30 cellular contexts compared by ENCODE assay signal in the genomic region with DNA sequence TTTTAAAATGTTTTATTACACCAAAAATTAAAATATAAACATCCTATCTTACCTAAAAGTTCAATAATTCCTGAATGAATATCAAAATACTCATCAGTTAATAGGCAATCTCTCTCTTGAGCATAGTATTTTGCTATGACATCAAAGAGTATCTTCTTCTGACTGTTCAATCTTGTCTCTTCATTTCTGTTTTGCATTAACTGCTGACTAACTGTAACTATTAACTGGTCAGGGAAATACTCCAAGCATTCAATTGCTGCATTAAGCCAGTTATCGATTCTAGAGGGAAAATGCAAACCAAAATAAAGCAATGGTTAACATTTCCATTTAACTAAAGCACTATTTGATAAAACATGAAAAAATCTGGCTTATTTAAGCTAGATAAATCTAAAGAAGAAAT. TPM values are rescaled to one million over a fixed set of nuclear protein-coding genes. Genes with fewer than 3 reads are reported as not detected.
"Had no signal": no experiment of that assay in that cellular context is flagged by ENCODE, and none has a peak within 500 bp of the region (broad histone marks: within the 10 kb centered on the region; RNA-seq: fewer than 3 reads in every experiment).

No MANE protein-coding gene starts in this region.

- H3K27ac ChIP-seq: ascending aorta, breast epithelium, cardiac muscle cell, colonic mucosa had no signal

- H3K4me1 Mint-ChIP-seq: activated CD4-positive, alpha-beta T cell treated with anti-CD3 and anti-CD28 coated beads for 36 hours; brain had no signal

- ATAC-seq: activated CD4-positive, alpha-beta T cell treated with anti-CD3 and anti-CD28 coated beads for 36 hours; activated CD8-positive, alpha-beta memory T cell treated with anti-CD3 and anti-CD28 coated beads, Interleukin-2, amount 10 ng/mL, durations not matched to agents 7 days and 5 days; activated CD8-positive, alpha-beta T cell treated with anti-CD3 and anti-CD28 coated beads, Interleukin-2, amount 10 ng/mL, durations not matched to agents 7 days and 5 days; activated naive CD4-positive, alpha-beta T cell treated with anti-CD3 and anti-CD28 coated beads, Interleukin-2, amount 50 U/mL, for 72 hours; activated T-cell treated with anti-CD3 and anti-CD28 coated beads, Interleukin-2, amount 50 U/mL, for 72 hours; esophagus mucosa; T-helper 17 cell had no signal

- DNase-seq: activated CD4-positive, alpha-beta memory T cell treated with anti-CD3 and anti-CD28 coated beads for 36 hours; activated CD4-positive, alpha-beta T cell treated with anti-CD3 and anti-CD28 coated beads for 36 hours; activated CD4-positive, alpha-beta T cell treated with anti-CD3 and anti-CD28 coated beads, Interleukin-2, amount 10 ng/mL, durations not matched to agents 24 days and 14 days; activated CD4-positive, CD25-positive, alpha-beta regulatory T cell; activated CD4-positive, CD25-positive, alpha-beta regulatory T cell treated with anti-CD3 and anti-CD28 coated beads, Interleukin-2, amount 50 U/mL, for 72 hours; activated CD8-positive, alpha-beta memory T cell treated with anti-CD3 and anti-CD28 coated beads, Interleukin-2, amount 10 ng/mL, durations not matched to agents 7 days and 5 days; activated CD8-positive, alpha-beta memory T cell treated with anti-CD3 and anti-CD28 coated beads, Interleukin-2, amount 50 U/mL, for 4 hours; activated CD8-positive, alpha-beta T cell treated with anti-CD3 and anti-CD28 coated beads, Interleukin-2, amount 10 ng/mL, durations not matched to agents 7 days and 5 days; activated gamma-delta T cell; activated naive CD4-positive, alpha-beta T cell; activated naive CD4-positive, alpha-beta T cell treated with anti-CD3 and anti-CD28 coated beads, Interleukin-2, amount 10 ng/mL, durations not matched to agents 7 days and 5 days; activated naive CD8-positive, alpha-beta T cell treated with anti-CD3 and anti-CD28 coated beads, Interleukin-2, amount 10 ng/mL, durations not matched to agents 7 days and 5 days; activated T-cell treated with anti-CD3 and anti-CD28 coated beads, Interleukin-2, amount 50 U/mL, for 1 hour; activated T-cell treated with anti-CD3 and anti-CD28 coated beads, Interleukin-2, amount 50 U/mL, for 72 hours; central memory CD4-positive, alpha-beta T cell; cerebellar nuclear complex; colonic mucosa; effector memory CD4-positive, alpha-beta T cell; endodermal cell; foreskin fibroblast; T-helper 1 cell; T-helper 17 cell; T1000 had no signal

- H3K27me3 ChIP-seq: ascending aorta, breast epithelium, cardiac muscle cell, colonic mucosa had no signal

- H3K36me3 Mint-ChIP-seq: activated CD4-positive, alpha-beta memory T cell treated with anti-CD3 and anti-CD28 coated beads for 36 hours; activated CD8-positive, alpha-beta memory T cell treated with anti-CD3 and anti-CD28 coated beads, Interleukin-2, amount 10 ng/mL, durations not matched to agents 7 days and 5 days; activated naive CD4-positive, alpha-beta T cell treated with anti-CD3 and anti-CD28 coated beads, Interleukin-2, amount 50 U/mL, for 72 hours; brain had no signal

- H3K27me3 Mint-ChIP-seq: activated CD4-positive, alpha-beta memory T cell treated with anti-CD3 and anti-CD28 coated beads for 36 hours; activated CD4-positive, alpha-beta T cell treated with anti-CD3 and anti-CD28 coated beads for 36 hours; activated CD4-positive, alpha-beta T cell treated with anti-CD3 and anti-CD28 coated beads, Interleukin-2, amount 10 ng/mL, durations not matched to agents 24 days and 14 days; activated CD8-positive, alpha-beta memory T cell treated with anti-CD3 and anti-CD28 coated beads, Interleukin-2, amount 10 ng/mL, durations not matched to agents 7 days and 5 days; activated naive CD4-positive, alpha-beta T cell treated with anti-CD3 and anti-CD28 coated beads, Interleukin-2, amount 10 ng/mL, durations not matched to agents 7 days and 5 days; brain; T-helper 17 cell had no signal

- H3K9me3 Mint-ChIP-seq: activated CD4-positive, alpha-beta memory T cell treated with anti-CD3 and anti-CD28 coated beads for 36 hours; activated CD4-positive, alpha-beta T cell treated with anti-CD3 and anti-CD28 coated beads, Interleukin-2, amount 10 ng/mL, durations not matched to agents 24 days and 14 days; activated naive CD4-positive, alpha-beta T cell treated with anti-CD3 and anti-CD28 coated beads, Interleukin-2, amount 10 ng/mL, durations not matched to agents 7 days and 5 days; activated naive CD4-positive, alpha-beta T cell treated with anti-CD3 and anti-CD28 coated beads, Interleukin-2, amount 50 U/mL, for 72 hours; activated naive CD8-positive, alpha-beta T cell treated with anti-CD3 and anti-CD28 coated beads, Interleukin-2, amount 10 ng/mL, durations not matched to agents 7 days and 5 days; activated T-cell treated with anti-CD3 and anti-CD28 coated beads, Interleukin-2, amount 50 U/mL, for 72 hours; endodermal cell; T-helper 2 cell treated with Interferon-gamma antibody and Interleukin-4, amounts not matched to agents 5 μg/mL and 100 μg/mL, for 36 hours had no signal

- H3K27ac Mint-ChIP-seq: activated CD4-positive, alpha-beta memory T cell treated with anti-CD3 and anti-CD28 coated beads for 36 hours; activated CD4-positive, alpha-beta T cell treated with anti-CD3 and anti-CD28 coated beads for 36 hours; activated CD4-positive, alpha-beta T cell treated with anti-CD3 and anti-CD28 coated beads, Interleukin-2, amount 10 ng/mL, durations not matched to agents 24 days and 14 days; activated CD8-positive, alpha-beta memory T cell treated with anti-CD3 and anti-CD28 coated beads, Interleukin-2, amount 10 ng/mL, durations not matched to agents 7 days and 5 days; activated CD8-positive, alpha-beta T cell treated with anti-CD3 and anti-CD28 coated beads, Interleukin-2, amount 10 ng/mL, durations not matched to agents 7 days and 5 days; activated naive CD4-positive, alpha-beta T cell treated with anti-CD3 and anti-CD28 coated beads, Interleukin-2, amount 10 ng/mL, durations not matched to agents 7 days and 5 days; activated naive CD4-positive, alpha-beta T cell treated with anti-CD3 and anti-CD28 coated beads, Interleukin-2, amount 50 U/mL, for 72 hours; activated naive CD8-positive, alpha-beta T cell treated with anti-CD3 and anti-CD28 coated beads, Interleukin-2, amount 10 ng/mL, durations not matched to agents 7 days and 5 days; activated T-cell treated with anti-CD3 and anti-CD28 coated beads, Interleukin-2, amount 50 U/mL, for 72 hours; brain; endodermal cell; T-helper 17 cell; T-helper 2 cell treated with Interferon-gamma antibody and Interleukin-4, amounts not matched to agents 5 μg/mL and 100 μg/mL, for 36 hours had no signal

- H3K4me3 ChIP-seq: ascending aorta, breast epithelium, cardiac muscle cell, colonic mucosa had no signal

- H3K9me3 ChIP-seq: ascending aorta, breast epithelium, colonic mucosa had no signal

- H3K4me1 ChIP-seq: ascending aorta, breast epithelium, colonic mucosa had no signal

- H3K36me3 ChIP-seq: ascending aorta, breast epithelium, cardiac muscle cell, colonic mucosa had no signal

- H3K4me3 Mint-ChIP-seq: activated CD4-positive, alpha-beta memory T cell treated with anti-CD3 and anti-CD28 coated beads for 36 hours; activated CD4-positive, alpha-beta T cell treated with anti-CD3 and anti-CD28 coated beads for 36 hours; activated CD4-positive, alpha-beta T cell treated with anti-CD3 and anti-CD28 coated beads, Interleukin-2, amount 10 ng/mL, durations not matched to agents 24 days and 14 days; activated CD8-positive, alpha-beta memory T cell treated with anti-CD3 and anti-CD28 coated beads, Interleukin-2, amount 10 ng/mL, durations not matched to agents 7 days and 5 days; activated CD8-positive, alpha-beta T cell treated with anti-CD3 and anti-CD28 coated beads, Interleukin-2, amount 10 ng/mL, durations not matched to agents 7 days and 5 days; activated naive CD4-positive, alpha-beta T cell treated with anti-CD3 and anti-CD28 coated beads, Interleukin-2, amount 10 ng/mL, durations not matched to agents 7 days and 5 days; activated naive CD8-positive, alpha-beta T cell treated with anti-CD3 and anti-CD28 coated beads, Interleukin-2, amount 10 ng/mL, durations not matched to agents 7 days and 5 days; activated T-cell treated with anti-CD3 and anti-CD28 coated beads, Interleukin-2, amount 50 U/mL, for 72 hours; brain; endodermal cell; T-helper 17 cell; T-helper 2 cell treated with Interferon-gamma antibody and Interleukin-4, amounts not matched to agents 5 μg/mL and 100 μg/mL, for 36 hours had no signal

RNA-seq across cellular contexts. Expression of gene DEPDC4, which starts 13.4 kb away (rescaled TPM):
- total RNA-seq: ascending aorta, T-helper 17 cell had no signal
